In genomic region chr14:21535545-21536394, GRCh38 we compare ENCODE assay signal across 12 cellular contexts. TPM values are rescaled to one million over a fixed set of nuclear protein-coding genes. Genes with fewer than 3 reads are reported as not detected.
A peak's percentile ranks its signal among the peaks of the same experiment; 100 is the strongest.
DNase-seq lines count a peak whose midpoint lies in the region; ATAC-seq and TF ChIP-seq lines count a peak whose summit lies in the region.
"Had no signal": no experiment of that assay in that cellular context is flagged by ENCODE, and none has a peak within 500 bp of the region (broad histone marks: within the 10 kb centered on the region; RNA-seq: fewer than 3 reads in every experiment).

No MANE protein-coding gene starts in this region.

- H3K36me3 ChIP-seq in ACC112 (ENCODE audit: insufficient read depth, low read length) (no peaks in the 10 kb centered on the region), NT2/D1 (ENCODE audit: insufficient read depth, insufficient read length, low read length) (no peaks in the 10 kb centered on the region), neural progenitor cell (peaks cover 6% of the 10 kb centered on the region), SJCRH30 (no peaks in the 10 kb centered on the region)

- H3K4me3 Mint-ChIP-seq in glutamatergic neuron (ENCODE audit: unreplicated experiment) = peak overlapping the region; percentile 87
- peak overlapping the region; percentile 90 for H3K4me3 Mint-ChIP-seq in neural progenitor cell
- no peak overlapping the region for H3K4me3 Mint-ChIP-seq in T-helper 2 cell treated with Interferon-gamma antibody and Interleukin-4, amounts not matched to agents 5 μg/mL and 100 μg/mL, for 36 hours

- H3K9ac ChIP-seq in NT2/D1 (ENCODE audit: insufficient read length, low read depth) = peak overlapping the region; percentile 72
- H3K9ac ChIP-seq in neural progenitor cell = peak overlapping the region; percentile 43

- peaks cover 7% of the 10 kb centered on the region for H3K27me3 Mint-ChIP-seq in glutamatergic neuron (ENCODE audit: unreplicated experiment)
- peaks cover 2% of the 10 kb centered on the region for H3K27me3 Mint-ChIP-seq in neural progenitor cell (ENCODE audit: insufficient read depth, low read depth)
- H3K27me3 Mint-ChIP-seq in T-helper 2 cell treated with Interferon-gamma antibody and Interleukin-4, amounts not matched to agents 5 μg/mL and 100 μg/mL, for 36 hours (ENCODE audit: low read depth) = peaks cover 64% of the 10 kb centered on the region

- H3K9me3 Mint-ChIP-seq in glutamatergic neuron (ENCODE audit: unreplicated experiment) (no peaks in the 10 kb centered on the region), neural progenitor cell (no peaks in the 10 kb centered on the region)
- H3K9me3 Mint-ChIP-seq in T-helper 2 cell treated with Interferon-gamma antibody and Interleukin-4, amounts not matched to agents 5 μg/mL and 100 μg/mL, for 36 hours = no peaks in the 10 kb centered on the region

- no peak for DNase-seq in NT2/D1 (ENCODE audit: low read depth, low spot score)
- no peak for DNase-seq in glutamatergic neuron
- no peak for DNase-seq in neural progenitor cell (ENCODE audit: low spot score)
- no peak for DNase-seq in KG1 (lab: John Stamatoyannopoulos, UW)
- DNase-seq in SJCRH30 = no peak
- DNase-seq in T-helper 2 cell treated with Interferon-gamma antibody and Interleukin-4, amounts not matched to agents 5 μg/mL and 100 μg/mL, for 36 hours (ENCODE audit: low spot score) = no peak
- DNase-seq: activated CD4-positive, CD25-positive, alpha-beta regulatory T cell; dermis blood vessel endothelial cell; stimulated activated CD4-positive, alpha-beta T cell treated with anti-CD3 and anti-CD28 coated beads, Interleukin-1b, Interleukin-23, amount 100 ng/mL, for 48 hours had no signal

- peaks cover 47% of the 10 kb centered on the region for H4K20me1 ChIP-seq in neural progenitor cell (ENCODE audit: low read depth)

- H3K9me3 ChIP-seq in NT2/D1 (ENCODE audit: insufficient read depth, low read length) (no peaks in the 10 kb centered on the region), neural progenitor cell (ENCODE audit: low read depth) (no peaks in the 10 kb centered on the region), SJCRH30 (replicated peaks) (no peaks in the 10 kb centered on the region)

- H2AFZ ChIP-seq in ACC112 (ENCODE audit: low read length, unreplicated experiment) (no peak overlapping the region), neural progenitor cell (replicated peaks) (no peak overlapping the region)

- H3K27ac Mint-ChIP-seq in glutamatergic neuron (ENCODE audit: unreplicated experiment) (peak overlapping the region; percentile 22), neural progenitor cell (peak overlapping the region; percentile 100)
- H3K27ac Mint-ChIP-seq in T-helper 2 cell treated with Interferon-gamma antibody and Interleukin-4, amounts not matched to agents 5 μg/mL and 100 μg/mL, for 36 hours = no peak overlapping the region

- H3K4me1 ChIP-seq in ACC112 (ENCODE audit: control insufficient read depth, insufficient read depth, low read length, unreplicated experiment) = no peaks in the 10 kb centered on the region
- no peaks in the 10 kb centered on the region for H3K4me1 ChIP-seq in NT2/D1 (ENCODE audit: insufficient read depth, insufficient read length)
- H3K4me1 ChIP-seq in neural progenitor cell = peaks cover 61% of the 10 kb centered on the region
- H3K4me1 ChIP-seq in SJCRH30 = peaks cover 4% of the 10 kb centered on the region; the same call in 1 of the 2 replicates

- peaks cover 64% of the 10 kb centered on the region for H3K27me3 ChIP-seq in ACC112 (ENCODE audit: insufficient read depth, low read length)
- peaks cover 7% of the 10 kb centered on the region for H3K27me3 ChIP-seq in NT2/D1 (ENCODE audit: insufficient read depth, insufficient read length)
- H3K27me3 ChIP-seq in neural progenitor cell = no peaks in the 10 kb centered on the region
- peaks cover 17% of the 10 kb centered on the region for H3K27me3 ChIP-seq in SJCRH30

- H3F3A ChIP-seq in neural progenitor cell (ENCODE audit: low read depth) = peaks cover 88% of the 10 kb centered on the region

- no peak for ATAC-seq in HG02759 (IDR thresholded peaks at IDR 0.05; ENCODE audit: unreplicated experiment)
- ATAC-seq: left lobe of liver had no signal

- H3K4me2 ChIP-seq in neural progenitor cell = peak overlapping the region; percentile 96

- H3K27ac ChIP-seq in ACC112 (ENCODE audit: low read depth, low read length) (no peak overlapping the region), neural progenitor cell (peak overlapping the region; percentile 99), SJCRH30 (no peak overlapping the region)

- H3K4me1 Mint-ChIP-seq in glutamatergic neuron (ENCODE audit: low read depth, unreplicated experiment) (peaks cover 16% of the 10 kb centered on the region), neural progenitor cell (peaks cover 58% of the 10 kb centered on the region)
- H3K4me1 Mint-ChIP-seq in T-helper 2 cell treated with Interferon-gamma antibody and Interleukin-4, amounts not matched to agents 5 μg/mL and 100 μg/mL, for 36 hours (ENCODE audit: low read depth) = peaks cover 6% of the 10 kb centered on the region

- no peak for TF ChIP-seq CTCF in glutamatergic neuron (IDR thresholded peaks at IDR 0.05; ENCODE audit: partially characterized antibody, unreplicated experiment)
- no peak for TF ChIP-seq CTCF in neural progenitor cell (IDR thresholded peaks at IDR 0.05)

- H3K79me2 ChIP-seq in ACC112 (ENCODE audit: control insufficient read depth, insufficient read depth, low read length, unreplicated experiment) (no peaks in the 10 kb centered on the region), neural progenitor cell (ENCODE audit: low read depth) (peaks cover 82% of the 10 kb centered on the region)

- H3K4me3 ChIP-seq in ACC112 (ENCODE audit: low read depth, low read length) (peak overlapping the region; percentile 65), NT2/D1 (ENCODE audit: insufficient read length, low read depth) (peak overlapping the region; percentile 63), neural progenitor cell (peak overlapping the region; percentile 100), SJCRH30 (no peak overlapping the region)

- H3K36me3 Mint-ChIP-seq in glutamatergic neuron (ENCODE audit: unreplicated experiment) (no peaks in the 10 kb centered on the region), neural progenitor cell (peaks cover 8% of the 10 kb centered on the region)
- H3K36me3 Mint-ChIP-seq in T-helper 2 cell treated with Interferon-gamma antibody and Interleukin-4, amounts not matched to agents 5 μg/mL and 100 μg/mL, for 36 hours (ENCODE audit: low read depth) = no peaks in the 10 kb centered on the region

RNA-seq across cellular contexts. Expression of gene SALL2, which starts 9.6 kb away (rescaled TPM):
- total RNA-seq in glutamatergic neuron (ENCODE audit: unreplicated experiment) (62.9 TPM), neural progenitor cell (ENCODE audit: low replicate concordance) (263 and 394 TPM in 2 replicates)
- total RNA-seq in SJCRH30 (2014; rRNA removed; shearing (Covaris generic)) = 16.4 and 19.7 TPM in 2 replicates

RNA-seq across cellular contexts. Expression of gene METTL3, which starts 24.6 kb away (rescaled TPM):
- total RNA-seq in glutamatergic neuron (ENCODE audit: unreplicated experiment) (90.0 TPM), neural progenitor cell (ENCODE audit: low replicate concordance) (99.5 and 108 TPM in 2 replicates)
- total RNA-seq in SJCRH30 (2014; rRNA removed; shearing (Covaris generic)) = 55.1 and 56.5 TPM in 2 replicates

RNA-seq across cellular contexts. Expression of gene OR10G3, which starts 44.1 kb away (rescaled TPM):
- total RNA-seq in glutamatergic neuron (ENCODE audit: unreplicated experiment) (not detected), neural progenitor cell (ENCODE audit: low replicate concordance) (not detected in 2 replicates)
- total RNA-seq in SJCRH30 (2014; rRNA removed; shearing (Covaris generic)) = not detected in 2 replicates
- total RNA-seq: dermis blood vessel endothelial cell, left lobe of liver had no signal

RNA-seq across cellular contexts. Expression of gene TOX4, which starts 58.8 kb away (rescaled TPM):
- total RNA-seq in glutamatergic neuron (ENCODE audit: unreplicated experiment) (63.0 TPM), neural progenitor cell (ENCODE audit: low replicate concordance) (34.2 and 35.7 TPM in 2 replicates)
- 26.4 and 27.7 TPM in 2 replicates for total RNA-seq in SJCRH30 (2014; rRNA removed; shearing (Covaris generic))

RNA-seq across cellular contexts. Expression of gene RAB2B, which starts 59.0 kb away (rescaled TPM):
- total RNA-seq in glutamatergic neuron (ENCODE audit: unreplicated experiment) = 75.2 TPM
- 38.5 and 54.2 TPM in 2 replicates for total RNA-seq in neural progenitor cell (ENCODE audit: low replicate concordance)
- 25.0 and 26.3 TPM in 2 replicates for total RNA-seq in SJCRH30 (2014; rRNA removed; shearing (Covaris generic))
